In the genomic region with DNA sequence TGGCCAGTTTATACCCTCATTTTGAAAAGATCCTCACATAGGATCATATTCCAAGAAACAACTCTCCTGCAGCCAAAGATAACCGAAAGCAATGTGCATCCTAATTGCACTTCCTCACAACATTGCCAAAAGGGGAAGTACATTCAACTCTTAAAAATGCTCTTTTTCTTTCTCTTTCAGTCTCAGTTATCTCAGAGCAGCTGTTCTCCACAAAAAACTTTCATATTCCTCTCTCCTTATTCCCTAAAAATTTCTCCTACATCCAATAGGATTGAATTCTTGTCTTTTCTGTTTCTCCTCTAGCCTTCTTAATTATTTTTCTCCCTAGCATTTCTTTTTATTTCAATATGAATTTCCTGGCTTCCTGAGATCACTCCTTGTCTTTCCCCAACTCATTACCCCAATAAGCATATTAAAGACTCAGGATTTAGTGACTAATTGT, we compare ENCODE assay signal across 8 cellular contexts. TPM values are rescaled to one million over a fixed set of nuclear protein-coding genes. Genes with fewer than 3 reads are reported as not detected.
DNase-seq lines count a peak whose midpoint lies in the region; ATAC-seq, FAIRE-seq and TF ChIP-seq lines count a peak whose summit lies in the region.

No MANE protein-coding gene starts in this region.

- no CpG with 5 or more reads among the region's 1 CpG for WGBS in IMR-90 (ENCODE audit: extremely low coverage in 2 of 2, insufficient read length in 1 of 2), 2 experiments

- no peak overlapping the region for H2BK15ac ChIP-seq in IMR-90 (ENCODE audit: low read depth, low read length)

- no peak for TF ChIP-seq CTCF in IMR-90 (conservative IDR thresholded peaks at IDR 0.05; ENCODE audit: low read depth, low read length)
- TF ChIP-seq CTCF in endothelial cell of umbilical vein (IDR thresholded peaks at IDR 0.05; ENCODE audit: extremely low read depth in 1 of 2, insufficient read depth in 1 of 2, low read depth in 1 of 2, low read length in 2 of 2), result no peak

- H3K9me1 ChIP-seq in IMR-90 (ENCODE audit: insufficient read depth, low read length) (no peaks in the 10 kb centered on the region), endothelial cell of umbilical vein (replicated peaks; ENCODE audit: control insufficient read depth, extremely low read depth, insufficient read depth, low read length) (no peaks in the 10 kb centered on the region)

- H4K5ac ChIP-seq in IMR-90 (ENCODE audit: low read depth, low read length), result peak overlapping the region; percentile 82

- H4K20me1 ChIP-seq in IMR-90 (ENCODE audit: insufficient read depth, low read length) (no peaks in the 10 kb centered on the region), endothelial cell of umbilical vein (replicated peaks; ENCODE audit: control insufficient read depth, extremely low read depth, insufficient read depth, low read length) (no peaks in the 10 kb centered on the region)

- dilution Hi-C loops in IMR-90 (cut with HindIII; ENCODE audit: low sequenced_read_pairs, unreplicated experiment), result no loop called here
- dilution Hi-C loops in endothelial cell of umbilical vein (cut with MboI; ENCODE audit: extremely low pct_ligation_motif_present, low sequenced_read_pairs), result no loop called here

- ATAC-seq in GM18498 (IDR thresholded peaks at IDR 0.05; ENCODE audit: unreplicated experiment) (peak; percentile 80), GM21723 (IDR thresholded peaks at IDR 0.05; ENCODE audit: unreplicated experiment) (peak; percentile 78), IMR-90 (ENCODE audit: low read depth) (peak; percentile 81)

- CTCF ChIA-PET in IMR-90 (lab: Yijun Ruan, JAX), result no interaction called here
- CTCF ChIA-PET in endothelial cell of umbilical vein (lab: Charles Lee), result interaction anchor here (1.0 to 1.7 kb wide), 2 partner anchors 15 to 408 kb away, joined by 4 read pairs; no protein-coding TSS in a partner anchor

- no peaks in the 10 kb centered on the region for H3K79me1 ChIP-seq in IMR-90 (ENCODE audit: low read depth in 1 of 2, low read length in 2 of 2)

- no peak overlapping the region for H4K8ac ChIP-seq in IMR-90 (ENCODE audit: low read depth in 2 of 2, low read length in 2 of 2)

- H2BK120ac ChIP-seq in IMR-90 (ENCODE audit: low read depth, low read length), result no peak overlapping the region

- peak overlapping the region; percentile 87 for H2BK5ac ChIP-seq in IMR-90 (ENCODE audit: low read depth, low read length, poor library complexity, severe bottlenecking)

- no peak overlapping the region for H3K4ac ChIP-seq in IMR-90 (ENCODE audit: low read depth, low read length)

- BruUV-seq in IMR-90 (replicated peaks; lab: Mats Ljungman, UMichigan) (no TSS peak), endothelial cell of umbilical vein (replicated peaks; lab: Mats Ljungman, UMichigan) (TSS peak; percentile 35)

- H3K27me3 ChIP-seq in IMR-90 (ENCODE audit: control insufficient read depth, insufficient read depth, low read length), result no peaks in the 10 kb centered on the region
- H3K27me3 ChIP-seq in endothelial cell of umbilical vein (ENCODE audit: control insufficient read depth in 2 of 2, insufficient read depth in 2 of 2, low read length in 2 of 2), result no peaks in the 10 kb centered on the region

- H2AK9ac ChIP-seq in IMR-90 (replicated peaks; ENCODE audit: low read depth, low read length, poor library complexity), result no peak overlapping the region

- no peak for TF ChIP-seq RAD21 in IMR-90 (IDR thresholded peaks at IDR 0.05; ENCODE audit: low read length)

- H3K23ac ChIP-seq in IMR-90 (ENCODE audit: low read depth, low read length), result no peak overlapping the region

- no peak overlapping the region for H3K56ac ChIP-seq in IMR-90 (ENCODE audit: extremely low read depth, insufficient read depth, low read length)

- DNase-seq in IMR-90, result peak; percentile 75
- peak; percentile 82 for DNase-seq in endothelial cell of umbilical vein (ENCODE audit: low read depth, low spot score)
- DNase-seq in effector CD8-positive, alpha-beta T cell (lab: John Stamatoyannopoulos, UW), result no peak
- no peak for DNase-seq in islet precursor cell
- no peak for DNase-seq in activated CD4-positive, CD25-positive, alpha-beta regulatory T cell (lab: John Stamatoyannopoulos, UW)
- DNase-seq in SK-N-DZ (ENCODE audit: low spot score), result no peak

- POLR2A ChIA-PET in IMR-90 (lab: Charles Lee; ENCODE audit: unreplicated experiment), result no interaction called here
- POLR2A ChIA-PET in endothelial cell of umbilical vein (lab: Charles Lee), result no interaction called here

- H2BK20ac ChIP-seq in IMR-90 (ENCODE audit: low read depth, low read length), result no peak overlapping the region

- H3K14ac ChIP-seq in IMR-90 (replicated peaks; ENCODE audit: low read depth, low read length), result no peak overlapping the region

- H3K9me3 ChIP-seq in IMR-90 (ENCODE audit: control insufficient read depth, insufficient read depth, low read length) (no peaks in the 10 kb centered on the region), endothelial cell of umbilical vein (replicated peaks; ENCODE audit: control insufficient read depth, insufficient read depth, low read length) (no peaks in the 10 kb centered on the region)

- no peak overlapping the region for H3K9ac ChIP-seq in IMR-90 (ENCODE audit: low read depth, low read length)
- H3K9ac ChIP-seq in endothelial cell of umbilical vein (replicated peaks; ENCODE audit: extremely low read depth, insufficient read depth, low read length), result peak overlapping the region; percentile 73

- no peaks in the 10 kb centered on the region for H3K79me2 ChIP-seq in endothelial cell of umbilical vein (ENCODE audit: control insufficient read depth, insufficient read depth, low read length)

- H3K4me1 ChIP-seq in IMR-90 (ENCODE audit: control insufficient read depth, insufficient read depth, low read length) (no peaks in the 10 kb centered on the region; the same call in 1 of the 2 replicates), endothelial cell of umbilical vein (ENCODE audit: control insufficient read depth, extremely low read depth, insufficient read depth, low read length) (peaks cover 37% of the 10 kb centered on the region)

- peak overlapping the region; percentile 72 for H3K18ac ChIP-seq in IMR-90 (ENCODE audit: low read depth, low read length)

- H3K36me3 ChIP-seq in IMR-90 (ENCODE audit: control insufficient read depth, insufficient read depth, low read length) (no peaks in the 10 kb centered on the region), endothelial cell of umbilical vein (ENCODE audit: control insufficient read depth in 2 of 2, extremely low read depth in 1 of 2, insufficient read depth in 2 of 2, low read length in 2 of 2) (no peaks in the 10 kb centered on the region)

- H3K27ac ChIP-seq in IMR-90 (ENCODE audit: insufficient read depth, low read length) (peak overlapping the region; percentile 44; the same call in 1 of the 2 replicates), endothelial cell of umbilical vein (ENCODE audit: insufficient read depth, low read depth, low read length) (peak overlapping the region; percentile 82)

- no peak overlapping the region for H4K91ac ChIP-seq in IMR-90 (ENCODE audit: insufficient read depth, low read depth, low read length)

- peak overlapping the region; percentile 28 for H3K4me2 ChIP-seq in IMR-90 (ENCODE audit: low read depth, low read length)
- H3K4me2 ChIP-seq in endothelial cell of umbilical vein (ENCODE audit: insufficient read depth, low read length), result peak overlapping the region; percentile 94

- no peak overlapping the region for H2AFZ ChIP-seq in IMR-90 (replicated peaks; ENCODE audit: low read length, poor library complexity)
- peak overlapping the region; percentile 51 for H2AFZ ChIP-seq in endothelial cell of umbilical vein (ENCODE audit: low read depth, low read length)

- in situ Hi-C loops in IMR-90 (cut with MboI; ENCODE audit: low sequenced_read_pairs), result no loop called here

- no peak overlapping the region for H2AK5ac ChIP-seq in IMR-90 (ENCODE audit: low read depth, low read length)

- intact Hi-C loops in IMR-90 (cut with micrococcal nuclease) (no loop called here), endothelial cell of umbilical vein (cut with micrococcal nuclease) (loop anchor here (2.0 kb wide), 1 partner anchor 28 kb away; no protein-coding TSS in a partner anchor)

- no peak for FAIRE-seq in endothelial cell of umbilical vein (lab: Jason Lieb, UNC)

- H3K4me3 ChIP-seq in IMR-90 (ENCODE audit: insufficient read depth, low read depth, low read length) (no peak overlapping the region), endothelial cell of umbilical vein (replicated peaks in 1 of 3; ENCODE audit: insufficient read depth in 1 of 3, low read depth in 1 of 3, low read length in 3 of 3) (peak overlapping the region in 2 of 3 experiments; percentile 47 to 49)

- TF ChIP-seq POLR2A in IMR-90 (IDR thresholded peaks at IDR 0.05; ENCODE audit: low read depth, low read length) (no peak), endothelial cell of umbilical vein (IDR thresholded peaks at IDR 0.05; ENCODE audit: low read depth, low read length) (no peak)

TF ChIP-seq in IMR-90, 13 proteins besides CTCF, POLR2A, EP300 and RAD21:
- no peak for TF ChIP-seq RFX5 (IDR thresholded peaks at IDR 0.05; ENCODE audit: low read depth, low read length)

TF ChIP-seq in endothelial cell of umbilical vein, 7 proteins besides CTCF, POLR2A, EP300 and RAD21 (continues in another document):
- TF ChIP-seq GATA2 (IDR thresholded peaks at IDR 0.05; ENCODE audit: insufficient read depth, insufficient read length, low read depth, low read length) (peak; percentile 65), JUN (IDR thresholded peaks at IDR 0.05; ENCODE audit: borderline replicate concordance, insufficient read depth, insufficient read length, low read depth) (peak; percentile 5), MYC (IDR thresholded peaks at IDR 0.05; ENCODE audit: low read depth, low read length) (no peak)
- TF ChIP-seq, protein P1, sequence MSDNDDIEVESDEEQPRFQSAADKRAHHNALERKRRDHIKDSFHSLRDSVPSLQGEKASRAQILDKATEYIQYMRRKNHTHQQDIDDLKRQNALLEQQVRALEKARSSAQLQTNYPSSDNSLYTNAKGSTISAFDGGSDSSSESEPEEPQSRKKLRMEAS (IDR thresholded peaks at IDR 0.05; ENCODE audit: insufficient read depth, insufficient read length), result no peak

RNA-seq across cellular contexts. Expression of a gene that starts 7.4 kb away (rescaled TPM):
- 22.8 and 27.2 TPM in 2 replicates for total RNA-seq in IMR-90 (2012; rRNA removed)
- polyA plus RNA-seq in IMR-90 (2012; rRNA removed), result 11.0 and 12.2 TPM in 2 replicates
- 1.9 and 5.2 TPM in 2 replicates for polyA plus RNA-seq in IMR-90 (2012; cell fraction: cytosol; rRNA removed)
- 1.2 and 8.7 TPM in 2 replicates for polyA plus RNA-seq in IMR-90 (2012; cell fraction: nucleus; rRNA removed; ENCODE audit: low replicate concordance)
- total RNA-seq in endothelial cell of umbilical vein, result 35.2 and 42.0 TPM in 2 replicates
- 8.5 and 11.2 TPM in 2 replicates for polyA plus RNA-seq in endothelial cell of umbilical vein
- 22.4 and 27.6 TPM in 2 replicates for polyA plus RNA-seq in endothelial cell of umbilical vein (2011; cell fraction: cytosol; rRNA removed)
- polyA plus RNA-seq in endothelial cell of umbilical vein (2011; cell fraction: nucleus; rRNA removed), result 24.0 and 30.0 TPM in 2 replicates
- polyA plus RNA-seq in endothelial cell of umbilical vein (2012), result 34.0 and 59.5 TPM in 2 replicates
- 14.7 and 16.8 TPM in 2 replicates for polyA minus RNA-seq in endothelial cell of umbilical vein
- polyA minus RNA-seq in endothelial cell of umbilical vein (2011; cell fraction: cytosol; rRNA and poly(A)+ RNA removed), result 12.0 TPM
- polyA minus RNA-seq in endothelial cell of umbilical vein (2011; cell fraction: nucleus; rRNA and poly(A)+ RNA removed), result 17.2 and 20.8 TPM in 2 replicates
- polyA plus RNA-seq in SK-N-DZ (2014; cell fraction: cytosol; rRNA removed), result 0.07 TPM in 1 of 2 replicates, not detected in the other
- polyA plus RNA-seq in SK-N-DZ (2014; cell fraction: nucleus; rRNA removed), result not detected in 2 replicates

Comparison
In these comparisons a context has a peak if more than half of its experiments do, and no peak if none do; other contexts are left out.
1. DNase-seq: peak in IMR-90 (single experiment) and endothelial cell of umbilical vein (single experiment); none in effector CD8-positive, alpha-beta T cell (single experiment), islet precursor cell (single experiment), activated CD4-positive, CD25-positive, alpha-beta regulatory T cell (0 of 4) and SK-N-DZ (single experiment).
2. Peak in every context shown above with its lines, with median percentiles within 50 percentile points of each other: ATAC-seq.